In the genomic region with DNA sequence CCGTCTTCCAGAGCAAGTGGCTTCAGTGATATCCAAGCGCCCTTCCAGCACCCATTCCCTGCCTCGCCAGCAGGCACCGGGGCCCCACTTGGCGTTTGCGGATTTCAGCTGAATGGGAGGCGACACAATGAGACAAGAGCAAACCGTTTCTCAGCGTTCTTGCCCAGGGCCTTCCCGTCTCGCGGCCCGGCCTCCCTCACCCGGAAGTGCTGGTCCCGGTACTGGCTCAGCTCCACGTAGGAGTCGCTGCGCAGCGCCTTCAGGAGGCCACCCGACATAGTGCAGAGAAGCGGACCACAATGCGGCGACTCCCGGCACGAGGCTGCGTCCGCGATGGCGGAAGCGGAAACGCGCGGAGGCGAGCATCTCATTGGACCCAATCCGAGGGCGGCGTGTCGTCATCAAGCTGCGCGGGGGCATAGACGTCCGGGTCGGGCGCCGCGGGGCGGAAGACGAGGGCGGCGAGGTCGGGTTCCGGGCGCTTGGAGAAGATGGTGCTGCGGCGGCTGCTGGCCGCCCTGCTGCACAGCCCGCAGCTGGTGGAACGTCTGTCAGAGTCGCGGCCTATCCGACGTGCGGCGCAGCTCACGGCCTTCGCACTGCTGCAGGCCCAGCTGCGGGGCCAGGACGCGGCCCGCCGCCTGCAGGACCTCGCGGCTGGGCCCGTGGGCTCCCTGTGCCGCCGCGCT, we compare ENCODE assay signal across 7 cellular contexts. TPM values are rescaled to one million over a fixed set of nuclear protein-coding genes. Genes with fewer than 3 reads are reported as not detected.
DNase-seq lines count a peak whose midpoint lies in the region; ATAC-seq, FAIRE-seq and TF ChIP-seq lines count a peak whose summit lies in the region.

A gene (minus strand): TSS at position 303 of the 689 bp plus-strand sequence. CDS start 25 bp downstream, at position 278.

- peak within 1 kb of the TSS; percentile 99 for H3K4me3 Mint-ChIP-seq in T-helper 2 cell treated with Interferon-gamma antibody and Interleukin-4, amounts not matched to agents 5 μg/mL and 100 μg/mL, for 36 hours
- peak within 1 kb of the TSS; percentile 98 for H3K4me3 Mint-ChIP-seq in astrocyte (ENCODE audit: unreplicated experiment)

- peak within 1 kb of the TSS; percentile 78 for H2AFZ ChIP-seq in astrocyte (ENCODE audit: low read depth, low read length)

- H3K36me3 Mint-ChIP-seq in T-helper 2 cell treated with Interferon-gamma antibody and Interleukin-4, amounts not matched to agents 5 μg/mL and 100 μg/mL, for 36 hours (ENCODE audit: low read depth): peaks cover 44% of the 10 kb centered on the region
- peaks cover 3% of the 10 kb centered on the region for H3K36me3 Mint-ChIP-seq in astrocyte (ENCODE audit: low read depth, unreplicated experiment)

- H3K9me3 ChIP-seq in astrocyte (ENCODE audit: insufficient read depth, low read depth, low read length): no peaks in the 10 kb centered on the region

- peaks cover 23% of the 10 kb centered on the region for H3K36me3 ChIP-seq in astrocyte (ENCODE audit: insufficient read depth, low read length)

- peaks cover 67% of the 10 kb centered on the region for H3K79me2 ChIP-seq in astrocyte (ENCODE audit: insufficient read depth, low read length)

- H3K27ac Mint-ChIP-seq in T-helper 2 cell treated with Interferon-gamma antibody and Interleukin-4, amounts not matched to agents 5 μg/mL and 100 μg/mL, for 36 hours: peak within 1 kb of the TSS; percentile 93
- peak within 1 kb of the TSS; percentile 96 for H3K27ac Mint-ChIP-seq in astrocyte (ENCODE audit: unreplicated experiment)

- DNase-seq in NCI-H1930 (lab: John Stamatoyannopoulos, UW) (peak; percentile 95 to 98), astrocyte (ENCODE audit: low read depth) (peak; percentile 95), hepatic stellate cell (ENCODE audit: low spot score) (peak; percentile 96), renal cortical epithelial cell (ENCODE audit: low read depth) (peak; percentile 91)
- peak; percentile 100 for DNase-seq in T-helper 2 cell treated with Interferon-gamma antibody and Interleukin-4, amounts not matched to agents 5 μg/mL and 100 μg/mL, for 36 hours (ENCODE audit: low spot score)

- peaks cover 19% of the 10 kb centered on the region for H3K4me1 ChIP-seq in astrocyte (ENCODE audit: insufficient read depth, low read length)

- no peaks in the 10 kb centered on the region for H3K9me3 Mint-ChIP-seq in T-helper 2 cell treated with Interferon-gamma antibody and Interleukin-4, amounts not matched to agents 5 μg/mL and 100 μg/mL, for 36 hours
- no peaks in the 10 kb centered on the region for H3K9me3 Mint-ChIP-seq in astrocyte (ENCODE audit: unreplicated experiment)

- peak; percentile 91 for ATAC-seq in GM18505 (IDR thresholded peaks at IDR 0.05; ENCODE audit: unreplicated experiment)
- peak; percentile 92 for ATAC-seq in HG02973 (IDR thresholded peaks at IDR 0.05; ENCODE audit: unreplicated experiment)

- peaks cover 30% of the 10 kb centered on the region for H3K4me1 Mint-ChIP-seq in T-helper 2 cell treated with Interferon-gamma antibody and Interleukin-4, amounts not matched to agents 5 μg/mL and 100 μg/mL, for 36 hours (ENCODE audit: low read depth)
- H3K4me1 Mint-ChIP-seq in astrocyte (ENCODE audit: low read depth, unreplicated experiment): peaks cover 23% of the 10 kb centered on the region

- FAIRE-seq in astrocyte (lab: Jason Lieb, UNC): no peak

- peak within 1 kb of the TSS; percentile 95 for H3K27ac ChIP-seq in astrocyte (ENCODE audit: low read depth, low read length)

- peak within 1 kb of the TSS; percentile 98 for H3K4me3 ChIP-seq in astrocyte (ENCODE audit: insufficient read depth, low read depth, low read length)

- peaks cover 4% of the 10 kb centered on the region for H3K27me3 Mint-ChIP-seq in T-helper 2 cell treated with Interferon-gamma antibody and Interleukin-4, amounts not matched to agents 5 μg/mL and 100 μg/mL, for 36 hours (ENCODE audit: low read depth)
- H3K27me3 Mint-ChIP-seq in astrocyte (ENCODE audit: low read depth, unreplicated experiment): no peaks in the 10 kb centered on the region

- no peaks in the 10 kb centered on the region for H3K27me3 ChIP-seq in astrocyte (ENCODE audit: insufficient read depth, low read length)

- H4K20me1 ChIP-seq in astrocyte (ENCODE audit: insufficient read depth, low read length): peaks cover 24% of the 10 kb centered on the region

- peak within 1 kb of the TSS; percentile 86 for H3K4me2 ChIP-seq in astrocyte (ENCODE audit: low read length)

- TF ChIP-seq POLR2A in GM18505 (IDR thresholded peaks at IDR 0.05; ENCODE audit: borderline replicate concordance, extremely low read depth, insufficient read depth, insufficient read length): peak; percentile 92

- peak within 1 kb of the TSS; percentile 99 for H3K9ac ChIP-seq in astrocyte (ENCODE audit: low read length)

- peak; percentile 33 for TF ChIP-seq CTCF in astrocyte (IDR thresholded peaks at IDR 0.05; ENCODE audit: insufficient read depth, low read depth, low read length)

RNA-seq across cellular contexts. Expression of the gene that starts here (rescaled TPM):
- total RNA-seq in astrocyte (81.8 and 90.6 TPM in 2 replicates), renal cortical epithelial cell (76.4 and 94.9 TPM in 2 replicates)

Comparison
In these comparisons a context has a peak if more than half of its experiments do, and no peak if none do; other contexts are left out.
1. Peak in every context shown above with its lines: DNase-seq, ATAC-seq, H3K4me3 ChIP-seq and H3K27ac ChIP-seq.